Comparison of ENCODE assay signal across 8 cellular contexts in the genomic region with DNA sequence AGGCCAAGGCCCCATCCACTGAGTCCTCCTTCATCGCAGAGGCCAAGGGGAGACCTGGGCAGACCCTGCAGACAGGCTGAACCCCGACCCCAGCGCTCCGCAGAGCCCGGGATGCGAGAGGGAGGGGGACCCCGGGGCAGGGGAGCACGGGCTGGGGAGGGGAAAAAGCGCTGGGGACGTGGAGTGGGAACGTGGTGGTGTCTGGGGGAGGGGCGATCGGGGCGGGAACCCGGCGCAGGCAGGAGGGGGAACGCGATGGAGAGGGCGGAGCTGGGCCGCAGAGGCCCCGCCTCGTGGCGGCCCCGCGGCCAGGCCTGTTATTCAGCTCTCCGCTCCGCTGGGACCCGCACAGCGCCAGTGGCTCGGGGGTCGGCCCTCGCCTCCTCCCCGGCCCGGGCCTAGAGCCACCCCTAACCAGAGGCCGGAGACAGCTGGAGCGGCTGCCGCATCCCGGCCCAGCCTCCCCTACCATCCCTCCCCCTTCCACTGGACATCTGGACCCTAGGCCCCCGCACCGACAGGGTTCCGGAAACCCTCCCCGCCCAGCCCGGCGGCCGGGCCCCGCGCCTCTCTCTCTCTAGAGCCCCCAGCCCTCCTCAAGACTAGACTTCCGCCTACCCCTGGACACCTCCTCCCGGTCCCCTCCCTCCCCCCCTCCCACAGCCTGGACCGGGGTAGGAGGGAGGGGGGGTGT. TPM values are rescaled to one million over a fixed set of nuclear protein-coding genes. Genes with fewer than 3 reads are reported as not detected.
A peak's percentile ranks its signal among the peaks of the same experiment; 100 is the strongest.
DNase-seq lines count a peak whose midpoint lies in the region; ATAC-seq and TF ChIP-seq lines count a peak whose summit lies in the region.

TSS of gene ARHGEF25 (plus strand) at position 320 of the 694 bp plus-strand sequence. CDS start 460 bp downstream, outside the sequence.

- H3K4me1 Mint-ChIP-seq in IgD-negative memory B cell (peaks cover 25 to 32% (median 29%) of the 10 kb centered on the region in 3 donors), T-helper 17 cell (peaks cover 10% of the 10 kb centered on the region)

- no peaks in the 10 kb centered on the region for H3K36me3 Mint-ChIP-seq in IgD-negative memory B cell
- H3K36me3 Mint-ChIP-seq in T-helper 17 cell (ENCODE audit: low read depth): peaks cover 7% of the 10 kb centered on the region

- H3K9me3 Mint-ChIP-seq in IgD-negative memory B cell: no peaks in the 10 kb centered on the region

- no peaks in the 10 kb centered on the region for H3K27me3 ChIP-seq in breast epithelium

- ATAC-seq in T-helper 17 cell: peak; percentile 68

- no peaks in the 10 kb centered on the region for H3K4me1 ChIP-seq in breast epithelium

- H3K27ac ChIP-seq in breast epithelium (peak within 1 kb of the TSS; percentile 85 to 96), skin epidermis (peak within 1 kb of the TSS in 20 of 21 experiments; percentile 31 to 88 (median 78))

- peak; percentile 9 to 26 for DNase-seq in NCI-H187 (lab: John Stamatoyannopoulos, UW)
- DNase-seq in NCI-H187 treated with DMSO at 0.1 percent for 48 hours (lab: John Stamatoyannopoulos, UW): no peak
- DNase-seq in T-helper 17 cell: peak in 2 of 3 donors; percentile 29 to 38
- DNase-seq in breast epithelium (ENCODE audit: low spot score in 2 of 2): peak in 1 of 2 donors; percentile 56
- DNase-seq in iPS-NIHi7 (ENCODE audit: extremely low spot score): peak; percentile 82
- no peak for DNase-seq in SIG-M5 treated with dmso at 0.1 percent for 504 hours (lab: John Stamatoyannopoulos, UW; ENCODE audit: unreplicated experiment)

- peak within 1 kb of the TSS; percentile 57 to 90 (median 77) for H3K4me3 ChIP-seq in breast epithelium
- H3K4me3 ChIP-seq in skin epidermis: peak within 1 kb of the TSS; percentile 31 to 64 (median 52)

- H3K9me3 ChIP-seq in T-helper 17 cell (ENCODE audit: control insufficient read depth, low read length, poor library complexity, severe bottlenecking) (no peaks in the 10 kb centered on the region), breast epithelium (no peaks in the 10 kb centered on the region)

- H3K4me3 Mint-ChIP-seq in IgD-negative memory B cell: peak within 1 kb of the TSS; percentile 41 to 85 (median 68)
- H3K4me3 Mint-ChIP-seq in T-helper 17 cell: peak within 1 kb of the TSS; percentile 84

- peak; percentile 44 for TF ChIP-seq POLR2A in breast epithelium (IDR thresholded peaks at IDR 0.05)

- intact Hi-C loops in breast epithelium (cut with DNase I; ENCODE audit: low total_unique reads): no loop called here

- no peaks in the 10 kb centered on the region for H3K36me3 ChIP-seq in breast epithelium

- H3K27me3 Mint-ChIP-seq in IgD-negative memory B cell (peaks cover 26% of the 10 kb centered on the region), T-helper 17 cell (peaks cover 43% of the 10 kb centered on the region)

- peak within 1 kb of the TSS in 1 of 3 donors; percentile 10 for H3K27ac Mint-ChIP-seq in IgD-negative memory B cell
- no peak within 1 kb of the TSS for H3K27ac Mint-ChIP-seq in T-helper 17 cell

- TF ChIP-seq CTCF in breast epithelium (IDR thresholded peaks at IDR 0.05): no peak

RNA-seq across cellular contexts. Expression of gene ARHGEF25, which starts in this region (rescaled TPM):
- not detected for polyA plus RNA-seq in IgD-negative memory B cell
- total RNA-seq in T-helper 17 cell (1 to 10 TPM in 1 of 2 donors, under 1 TPM in 1; 0.37 to 1.2 TPM), breast epithelium (10 to 100 TPM in 2 of 3 donors, 1 to 10 TPM in 1; 8.3 to 28.2 (median 19.2) TPM)

Comparison
In these comparisons a context has a peak if more than half of its experiments do, and no peak if none do; other contexts are left out.
1. RNA of gene ARHGEF25 (total RNA-seq): 8.3 to 28.2 TPM in breast epithelium; 0.37 to 1.2 TPM in T-helper 17 cell; every median in the first group is over 4 times any median in the second.
2. DNase-seq: peak in NCI-H187 (2 of 2), T-helper 17 cell (2 of 3) and iPS-NIHi7 (single experiment); none in NCI-H187 treated with DMSO at 0.1 percent for 48 hours (single experiment) and SIG-M5 treated with dmso at 0.1 percent for 504 hours (single experiment).